1 cellular context compared by ENCODE assay signal in genomic region chr16:86683441-86684194, GRCh38.
TF ChIP-seq lines count a peak whose summit lies in the region.

No MANE protein-coding gene starts in this region.

TF ChIP-seq in HepG2, 621 proteins besides CTCF, POLR2A, EP300 and RAD21 (continued from another document):
- TF ChIP-seq GRHL1 (CRISPR knock-in tag; conservative IDR thresholded peaks at IDR 0.05): no peak
TF ChIP-seq in HepG2: peak in this region for 10.
